ENCODE assay signal across 1 cellular context in the genomic region with DNA sequence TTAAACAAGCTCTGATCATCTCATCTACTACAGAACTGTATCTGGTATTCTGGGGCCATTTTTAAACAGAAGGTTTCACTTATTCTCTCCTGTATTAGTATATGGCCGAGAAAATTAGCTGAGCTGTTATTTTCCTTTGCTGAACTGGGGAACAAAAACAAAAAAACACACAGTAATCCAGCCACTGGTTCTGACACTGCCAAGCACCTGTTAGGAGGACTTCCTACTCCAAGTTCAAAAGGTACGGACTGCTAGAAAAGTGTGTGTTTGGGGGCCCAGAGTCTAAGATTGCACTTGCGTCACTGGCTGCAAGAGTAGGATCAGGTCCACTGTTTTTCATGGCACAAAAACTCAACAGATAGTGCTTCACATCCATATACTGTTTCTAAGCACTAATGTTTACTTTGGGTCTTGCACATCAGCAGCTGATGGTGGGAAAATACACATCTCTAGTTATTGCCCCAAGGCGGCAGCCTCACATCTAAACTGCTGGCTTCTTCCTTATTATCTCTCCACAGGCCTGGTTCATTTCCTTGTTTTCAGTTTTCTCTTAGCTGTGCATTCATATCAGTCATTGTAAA.
TF ChIP-seq lines count a peak whose summit lies in the region.

No MANE protein-coding gene starts in this region.

TF ChIP-seq in HepG2, 621 proteins besides CTCF, POLR2A, EP300 and RAD21 (continued from another document):
- TF ChIP-seq TFE3 (CRISPR knock-in tag; IDR thresholded peaks at IDR 0.05) = no peak; the same call in 1 of the 2 replicates
- no peak for TF ChIP-seq MLLT10 (CRISPR knock-in tag; IDR thresholded peaks at IDR 0.05)
- TF ChIP-seq, protein P1, sequence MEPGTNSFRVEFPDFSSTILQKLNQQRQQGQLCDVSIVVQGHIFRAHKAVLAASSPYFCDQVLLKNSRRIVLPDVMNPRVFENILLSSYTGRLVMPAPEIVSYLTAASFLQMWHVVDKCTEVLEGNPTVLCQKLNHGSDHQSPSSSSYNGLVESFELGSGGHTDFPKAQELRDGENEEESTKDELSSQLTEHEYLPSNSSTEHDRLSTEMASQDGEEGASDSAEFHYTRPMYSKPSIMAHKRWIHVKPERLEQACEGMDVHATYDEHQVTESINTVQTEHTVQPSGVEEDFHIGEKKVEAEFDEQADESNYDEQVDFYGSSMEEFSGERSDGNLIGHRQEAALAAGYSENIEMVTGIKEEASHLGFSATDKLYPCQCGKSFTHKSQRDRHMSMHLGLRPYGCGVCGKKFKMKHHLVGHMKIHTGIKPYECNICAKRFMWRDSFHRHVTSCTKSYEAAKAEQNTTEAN (CRISPR knock-in tag; conservative IDR thresholded peaks at IDR 0.05) = peak; percentile 90
- no peak for TF ChIP-seq ZBTB42 (CRISPR knock-in tag; IDR thresholded peaks at IDR 0.05)
- peak; percentile 69 for TF ChIP-seq HNF4A (CRISPR knock-in tag; IDR thresholded peaks at IDR 0.05)
- TF ChIP-seq ZSCAN21 (CRISPR knock-in tag; IDR thresholded peaks at IDR 0.05; ENCODE audit: borderline replicate concordance) = 0 out of 2 replicates have a peak, but pooled peaks have one; percentile 19
- no peak for TF ChIP-seq TMF1 (CRISPR knock-in tag; IDR thresholded peaks at IDR 0.05; ENCODE audit: low read depth)
- peak; percentile 93 for TF ChIP-seq ELF3 (CRISPR knock-in tag; IDR thresholded peaks at IDR 0.05)
- no peak for TF ChIP-seq ZNF383 (CRISPR knock-in tag; IDR thresholded peaks at IDR 0.05; ENCODE audit: borderline replicate concordance)
- TF ChIP-seq ZNF616 (CRISPR knock-in tag; IDR thresholded peaks at IDR 0.05; ENCODE audit: low read depth) = no peak
- TF ChIP-seq, protein P2, sequence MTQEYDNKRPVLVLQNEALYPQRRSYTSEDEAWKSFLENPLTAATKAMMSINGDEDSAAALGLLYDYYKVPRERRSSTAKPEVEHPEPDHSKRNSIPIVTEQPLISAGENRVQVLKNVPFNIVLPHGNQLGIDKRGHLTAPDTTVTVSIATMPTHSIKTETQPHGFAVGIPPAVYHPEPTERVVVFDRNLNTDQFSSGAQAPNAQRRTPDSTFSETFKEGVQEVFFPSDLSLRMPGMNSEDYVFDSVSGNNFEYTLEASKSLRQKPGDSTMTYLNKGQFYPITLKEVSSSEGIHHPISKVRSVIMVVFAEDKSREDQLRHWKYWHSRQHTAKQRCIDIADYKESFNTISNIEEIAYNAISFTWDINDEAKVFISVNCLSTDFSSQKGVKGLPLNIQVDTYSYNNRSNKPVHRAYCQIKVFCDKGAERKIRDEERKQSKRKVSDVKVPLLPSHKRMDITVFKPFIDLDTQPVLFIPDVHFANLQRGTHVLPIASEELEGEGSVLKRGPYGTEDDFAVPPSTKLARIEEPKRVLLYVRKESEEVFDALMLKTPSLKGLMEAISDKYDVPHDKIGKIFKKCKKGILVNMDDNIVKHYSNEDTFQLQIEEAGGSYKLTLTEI (CRISPR knock-in tag; conservative IDR thresholded peaks at IDR 0.05) = no peak
- TF ChIP-seq ZNF138 (CRISPR knock-in tag; IDR thresholded peaks at IDR 0.05; ENCODE audit: low read depth) = no peak
- TF ChIP-seq MAFK (conservative IDR thresholded peaks at IDR 0.05 in 1 of 2, IDR thresholded peaks at IDR 0.05 in 1 of 2; ENCODE audit: low read length in 2 of 2) = peak; percentile 66 to 80
- TF ChIP-seq KDM2A (CRISPR knock-in tag; IDR thresholded peaks at IDR 0.05; ENCODE audit: borderline replicate concordance, low read depth) = no peak
- TF ChIP-seq KAT2B (IDR thresholded peaks at IDR 0.05; ENCODE audit: borderline replicate concordance, low read depth, low read length) = no peak
- peak; percentile 49 for TF ChIP-seq SKI (IDR thresholded peaks at IDR 0.05; ENCODE audit: partially characterized antibody)
- TF ChIP-seq SMC3 (IDR thresholded peaks at IDR 0.05; ENCODE audit: low read length) = peak; percentile 44
- TF ChIP-seq PHF5A (CRISPR knock-in tag; IDR thresholded peaks at IDR 0.05; ENCODE audit: low read depth, unreplicated experiment) = no peak
- TF ChIP-seq, protein P3, sequence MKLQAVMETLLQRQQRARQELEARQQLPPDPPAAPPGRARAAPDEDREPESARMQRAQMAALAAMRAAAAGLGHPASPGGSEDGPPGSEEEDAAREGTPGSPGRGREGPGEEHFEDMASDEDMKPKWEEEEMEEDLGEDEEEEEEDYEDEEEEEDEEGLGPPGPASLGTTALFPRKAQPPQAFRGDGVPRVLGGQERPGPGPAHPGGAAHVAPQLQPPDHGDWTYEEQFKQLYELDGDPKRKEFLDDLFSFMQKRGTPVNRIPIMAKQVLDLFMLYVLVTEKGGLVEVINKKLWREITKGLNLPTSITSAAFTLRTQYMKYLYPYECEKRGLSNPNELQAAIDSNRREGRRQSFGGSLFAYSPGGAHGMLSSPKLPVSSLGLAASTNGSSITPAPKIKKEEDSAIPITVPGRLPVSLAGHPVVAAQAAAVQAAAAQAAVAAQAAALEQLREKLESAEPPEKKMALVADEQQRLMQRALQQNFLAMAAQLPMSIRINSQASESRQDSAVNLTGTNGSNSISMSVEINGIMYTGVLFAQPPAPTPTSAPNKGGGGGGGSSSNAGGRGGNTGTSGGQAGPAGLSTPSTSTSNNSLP (IDR thresholded peaks at IDR 0.05; ENCODE audit: low read depth, low read length) = no peak
- peak; percentile 72; the same call in 1 of the 2 replicates for TF ChIP-seq ZNF331 (CRISPR knock-in tag; IDR thresholded peaks at IDR 0.05)
- TF ChIP-seq ZBTB33 (CRISPR knock-in tag; IDR thresholded peaks at IDR 0.05) = no peak
- TF ChIP-seq ZFX (CRISPR knock-in tag; IDR thresholded peaks at IDR 0.05; ENCODE audit: low read depth) = 0 out of 2 replicates have a peak, but pooled peaks have one; percentile 20
- TF ChIP-seq ZNF747 (CRISPR knock-in tag; IDR thresholded peaks at IDR 0.05; ENCODE audit: borderline replicate concordance) = no peak
- TF ChIP-seq NAIF1 (CRISPR knock-in tag; IDR thresholded peaks at IDR 0.05; ENCODE audit: borderline replicate concordance) = no peak
- peak; percentile 72 for TF ChIP-seq TCF7 (IDR thresholded peaks at IDR 0.05; ENCODE audit: low read depth)
- TF ChIP-seq HNRNPLL (IDR thresholded peaks at IDR 0.05; ENCODE audit: low read depth, low read length, poor library complexity, severe bottlenecking) = no peak
